ENCODE assay signal across 8 cellular contexts in the genomic region with DNA sequence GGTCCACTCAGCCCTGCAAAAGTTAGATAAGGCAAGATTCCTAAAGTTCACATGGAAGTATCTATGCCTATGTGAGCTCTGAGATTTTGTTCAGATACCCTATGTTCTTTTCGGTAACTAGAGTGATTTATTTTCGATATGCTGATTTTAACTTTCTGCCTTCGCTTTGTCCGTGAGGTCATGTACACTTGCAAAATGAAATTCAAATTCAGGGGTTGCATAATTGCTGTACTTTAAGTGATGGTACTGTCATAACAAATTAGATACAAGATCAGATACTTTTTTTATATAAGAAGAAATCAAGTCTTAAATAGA. TPM values are rescaled to one million over a fixed set of nuclear protein-coding genes. Genes with fewer than 3 reads are reported as not detected.
A peak's percentile ranks its signal among the peaks of the same experiment; 100 is the strongest.
DNase-seq lines count a peak whose midpoint lies in the region; ATAC-seq and TF ChIP-seq lines count a peak whose summit lies in the region.

No MANE protein-coding gene starts in this region.

- H3K18ac ChIP-seq in H9 (ENCODE audit: insufficient read length, low read depth, low read length): peak overlapping the region; percentile 88

- no peaks in the 10 kb centered on the region for H3K9me3 Mint-ChIP-seq in H9
- H3K9me3 Mint-ChIP-seq in activated naive CD8-positive, alpha-beta T cell treated with anti-CD3 and anti-CD28 coated beads, Interleukin-2, amount 10 ng/mL, durations not matched to agents 7 days and 5 days: no peaks in the 10 kb centered on the region

- no CpG with 5 or more reads among the region's 4 CpGs for WGBS in H9 (ENCODE audit: extremely low coverage, insufficient read length, low lambda C conversion rate)
- 5% methylated on average over 4 of the region's 4 CpGs for WGBS in thymus

- no peak overlapping the region for H2BK20ac ChIP-seq in H9 (ENCODE audit: low read depth, low read length, poor library complexity, severe bottlenecking)

- peaks cover 12% of the 10 kb centered on the region for H3K23me2 ChIP-seq in H9 (ENCODE audit: insufficient read length, low read depth, low read length, poor library complexity, severe bottlenecking)

- no peak overlapping the region for H2AK5ac ChIP-seq in H9 (ENCODE audit: insufficient read length, low read length)

- no peak for TF ChIP-seq POLR2A in erythroblast (IDR thresholded peaks at IDR 0.05; ENCODE audit: low read length)

- no peaks in the 10 kb centered on the region for H3K79me1 ChIP-seq in H9 (ENCODE audit: insufficient read depth, low read depth, low read length, poor library complexity, severe bottlenecking)

- no peak overlapping the region for H2BK5ac ChIP-seq in H9 (ENCODE audit: insufficient read length, low read length)

- peaks cover 19 to 23% of the 10 kb centered on the region in 2 experiments for H3K4me1 Mint-ChIP-seq in H9
- peaks cover 20% of the 10 kb centered on the region for H3K4me1 Mint-ChIP-seq in activated naive CD8-positive, alpha-beta T cell treated with anti-CD3 and anti-CD28 coated beads, Interleukin-2, amount 10 ng/mL, durations not matched to agents 7 days and 5 days

- POLR2A ChIA-PET in activated naive CD8-positive, alpha-beta T cell treated with anti-CD3 and anti-CD28 coated beads, Interleukin-2, amount 10 ng/mL, durations not matched to agents 7 days and 5 days (lab: Charles Lee): interaction anchor here (0.5 kb wide), 1 partner anchor 1220 kb away, joined by 3 read pairs; no protein-coding TSS in a partner anchor

- H3K36me3 ChIP-seq in BE2C (no peaks in the 10 kb centered on the region; the same call in 1 of the 2 replicates), kidney epithelial cell (ENCODE audit: control insufficient read depth, insufficient read depth, low read length) (no peaks in the 10 kb centered on the region), thymus (ENCODE audit: control insufficient read depth, insufficient read depth) (no peaks in the 10 kb centered on the region)

- no peak for DNase-seq in BE2C
- DNase-seq in H9: no peak
- DNase-seq in activated naive CD8-positive, alpha-beta T cell treated with anti-CD3 and anti-CD28 coated beads, Interleukin-2, amount 10 ng/mL, durations not matched to agents 7 days and 5 days: no peak
- DNase-seq in kidney epithelial cell (ENCODE audit: low read depth): no peak
- DNase-seq in erythroblast (lab: John Stamatoyannopoulos, UW): no peak
- no peak for DNase-seq in hypothalamus (lab: John Stamatoyannopoulos, UW)

- H3K79me2 ChIP-seq in H9 (ENCODE audit: insufficient read depth, low read length): peaks cover 24% of the 10 kb centered on the region; the same call in 1 of the 2 replicates

- peak overlapping the region; percentile 91 for H3K9ac ChIP-seq in H9 (ENCODE audit: extremely low read depth, insufficient read length, low read length)

- peak overlapping the region; percentile 60 for H2AFZ ChIP-seq in H9 (ENCODE audit: low read length)

- no peaks in the 10 kb centered on the region for H4K20me1 ChIP-seq in H9 (ENCODE audit: control insufficient read depth, insufficient read depth, insufficient read length)

- no peak overlapping the region for H2BK15ac ChIP-seq in H9 (ENCODE audit: low read depth, low read length)

- TF ChIP-seq CTCF in BE2C (IDR thresholded peaks at IDR 0.05; ENCODE audit: low read depth, low read length) (no peak), H9 (conservative IDR thresholded peaks at IDR 0.05) (no peak), kidney epithelial cell (IDR thresholded peaks at IDR 0.05; ENCODE audit: insufficient read depth, low read length, poor library complexity, severe bottlenecking) (no peak)

- H3K27me3 ChIP-seq in BE2C (no peaks in the 10 kb centered on the region), H9 (ENCODE audit: insufficient read depth, low read length) (no peaks in the 10 kb centered on the region), kidney epithelial cell (ENCODE audit: control insufficient read depth, insufficient read depth, low read length) (no peaks in the 10 kb centered on the region), thymus (ENCODE audit: control insufficient read depth, insufficient read depth) (no peaks in the 10 kb centered on the region)

- H3K23ac ChIP-seq in H9 (ENCODE audit: insufficient read length, low read depth, low read length): no peak overlapping the region

- peak overlapping the region; percentile 51 for H3K27ac ChIP-seq in H9 (ENCODE audit: insufficient read length, low read depth, low read length)
- H3K27ac ChIP-seq in thymus (ENCODE audit: low read depth): peak overlapping the region; percentile 94

- H3K36me3 Mint-ChIP-seq in H9 (ENCODE audit: insufficient read depth in 1 of 3, low read depth in 3 of 3): peaks cover 0 to 4% (median 0%) of the 10 kb centered on the region in 3 experiments; a peak in 2 of 7 replicates
- H3K36me3 Mint-ChIP-seq in activated naive CD8-positive, alpha-beta T cell treated with anti-CD3 and anti-CD28 coated beads, Interleukin-2, amount 10 ng/mL, durations not matched to agents 7 days and 5 days: peaks cover 9% of the 10 kb centered on the region

- H3K4ac ChIP-seq in H9 (ENCODE audit: low read depth, low read length): no peak overlapping the region

- H3K56ac ChIP-seq in H9 (ENCODE audit: insufficient read length, low read depth, low read length): no peak overlapping the region

- H3T11ph ChIP-seq in H9 (ENCODE audit: low read length): no peak overlapping the region

- peak overlapping the region; percentile 78 to 89 for H3K4me3 Mint-ChIP-seq in H9
- peak overlapping the region; percentile 85 for H3K4me3 Mint-ChIP-seq in activated naive CD8-positive, alpha-beta T cell treated with anti-CD3 and anti-CD28 coated beads, Interleukin-2, amount 10 ng/mL, durations not matched to agents 7 days and 5 days

- H2BK12ac ChIP-seq in H9 (ENCODE audit: insufficient read length, low read depth, low read length): no peak overlapping the region

- H4K91ac ChIP-seq in H9 (ENCODE audit: insufficient read length, low read depth, low read length): no peak overlapping the region

- no peak overlapping the region for H4K5ac ChIP-seq in H9 (ENCODE audit: insufficient read length, low read depth, low read length)

- H4K8ac ChIP-seq in H9 (replicated peaks; ENCODE audit: insufficient read length, low read depth, low read length): no peak overlapping the region

- peak overlapping the region; percentile 91 for H3K4me3 ChIP-seq in BE2C (ENCODE audit: low read depth, low read length)
- peak overlapping the region; percentile 94 for H3K4me3 ChIP-seq in kidney epithelial cell (ENCODE audit: low read depth, low read length)
- H3K4me3 ChIP-seq in thymus (ENCODE audit: low read length): peak overlapping the region; percentile 99

- no peaks in the 10 kb centered on the region for H3K27me3 Mint-ChIP-seq in H9 (ENCODE audit: low read depth)
- H3K27me3 Mint-ChIP-seq in activated naive CD8-positive, alpha-beta T cell treated with anti-CD3 and anti-CD28 coated beads, Interleukin-2, amount 10 ng/mL, durations not matched to agents 7 days and 5 days: peaks cover 14% of the 10 kb centered on the region

- peak overlapping the region; percentile 85 for H3K4me2 ChIP-seq in H9 (ENCODE audit: insufficient read depth, insufficient read length, low read length)

- H3K9me3 ChIP-seq in BE2C (no peaks in the 10 kb centered on the region), H9 (ENCODE audit: control insufficient read depth, low read depth, low read length) (no peaks in the 10 kb centered on the region), thymus (ENCODE audit: control insufficient read depth) (no peaks in the 10 kb centered on the region)

- H3K14ac ChIP-seq in H9 (ENCODE audit: insufficient read depth, low read length): peak overlapping the region; percentile 73; the same call in 1 of the 2 replicates

- no peaks in the 10 kb centered on the region for H3K4me1 ChIP-seq in BE2C
- peaks cover 3% of the 10 kb centered on the region; the same call in 1 of the 2 replicates for H3K4me1 ChIP-seq in H9 (ENCODE audit: insufficient read depth, low read length)
- peaks cover 2% of the 10 kb centered on the region for H3K4me1 ChIP-seq in thymus (ENCODE audit: control insufficient read depth, insufficient read depth, low read length)

- H3K27ac Mint-ChIP-seq in H9: peak overlapping the region; percentile 19 to 70 (median 68); a peak in 5 of 7 replicates
- peak overlapping the region; percentile 90 for H3K27ac Mint-ChIP-seq in activated naive CD8-positive, alpha-beta T cell treated with anti-CD3 and anti-CD28 coated beads, Interleukin-2, amount 10 ng/mL, durations not matched to agents 7 days and 5 days

- H2BK120ac ChIP-seq in H9 (ENCODE audit: low read depth, low read length, poor library complexity, severe bottlenecking): no peak overlapping the region

- no peak for ATAC-seq in activated naive CD8-positive, alpha-beta T cell treated with anti-CD3 and anti-CD28 coated beads, Interleukin-2, amount 10 ng/mL, durations not matched to agents 7 days and 5 days (ENCODE audit: low read depth)
- no peak for ATAC-seq in GM18520 (IDR thresholded peaks at IDR 0.05; ENCODE audit: unreplicated experiment)

RNA-seq across cellular contexts. Expression of a gene that starts 0.3 kb away (rescaled TPM):
- polyA plus RNA-seq in BE2C (2012; ENCODE audit: insufficient read depth, insufficient read length, low read depth): 17.0 TPM
- total RNA-seq in H9 (2021) (106 and 108 TPM in 2 replicates), kidney epithelial cell (67.0 and 70.2 TPM in 2 replicates)
- total RNA-seq in activated naive CD8-positive, alpha-beta T cell treated with anti-CD3 and anti-CD28 coated beads, Interleukin-2, amount 10 ng/mL, durations not matched to agents 7 days and 5 days: 10 to 100 TPM; 67.7 to 71.1 TPM
- 21.3 TPM for polyA plus RNA-seq in thymus

RNA-seq across cellular contexts. Expression of a gene that starts 40.5 kb away (rescaled TPM):
- polyA plus RNA-seq in BE2C (2012; ENCODE audit: insufficient read depth, insufficient read length, low read depth): 0.96 TPM
- total RNA-seq in H9 (2021) (46.8 and 48.1 TPM in 2 replicates), kidney epithelial cell (4.2 and 5.2 TPM in 2 replicates)
- total RNA-seq in activated naive CD8-positive, alpha-beta T cell treated with anti-CD3 and anti-CD28 coated beads, Interleukin-2, amount 10 ng/mL, durations not matched to agents 7 days and 5 days: 1 to 10 TPM; 7.0 to 7.8 TPM
- polyA plus RNA-seq in thymus: 1.1 TPM
